In the genomic region with DNA sequence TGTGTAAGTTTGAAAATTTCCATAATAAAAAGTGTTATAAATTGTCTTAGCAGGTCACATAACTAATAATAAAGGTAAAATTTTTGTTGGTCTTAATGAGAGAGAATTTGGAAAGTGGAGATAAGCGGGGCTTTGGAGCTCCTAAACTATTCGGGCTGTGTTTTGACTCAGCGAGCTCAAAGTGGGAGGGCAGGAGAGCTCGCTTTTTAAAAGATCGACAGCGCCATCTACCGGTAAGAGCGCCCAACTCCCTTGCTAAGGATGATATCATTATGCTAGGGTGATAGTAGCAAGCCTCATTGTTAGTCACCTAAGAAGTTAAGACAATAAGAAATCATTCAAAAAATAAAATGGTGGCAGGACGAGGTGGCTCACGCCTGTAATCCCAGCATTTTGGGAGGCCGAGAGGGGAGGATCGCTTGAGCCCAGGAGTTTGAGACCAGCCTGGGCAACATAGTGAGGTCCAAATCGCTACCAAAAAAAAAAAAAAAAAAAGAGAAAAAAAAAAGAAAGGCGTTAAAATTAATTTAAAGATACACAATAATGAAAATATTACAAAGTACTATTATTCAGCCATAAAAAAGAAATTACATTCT, we compare ENCODE assay signal across 9 cellular contexts. TPM values are rescaled to one million over a fixed set of nuclear protein-coding genes. Genes with fewer than 3 reads are reported as not detected.
DNase-seq lines count a peak whose midpoint lies in the region; ATAC-seq, FAIRE-seq and TF ChIP-seq lines count a peak whose summit lies in the region.
"Had no signal": no experiment of that assay in that cellular context is flagged by ENCODE, and none has a peak within 500 bp of the region (broad histone marks: within the 10 kb centered on the region; RNA-seq: fewer than 3 reads in every experiment).

No MANE protein-coding gene starts in this region.

- H3K36me3 ChIP-seq in bronchial epithelial cell (ENCODE audit: control insufficient read depth, insufficient read depth, low read length), result no peaks in the 10 kb centered on the region

- no peak overlapping the region for H3K4me3 ChIP-seq in bronchial epithelial cell (ENCODE audit: low read depth, low read length)

- DNase-seq in COLO668 (lab: John Stamatoyannopoulos, UW; ENCODE audit: unreplicated experiment), result peak; percentile 68
- peak; percentile 79 for DNase-seq in HCEC 1CT
- peak; percentile 78 for DNase-seq in NCI-H226
- peak; percentile 76 to 92 (median 79) for DNase-seq in activated CD4-positive, CD25-positive, alpha-beta regulatory T cell (lab: John Stamatoyannopoulos, UW)
- peak; percentile 89 for DNase-seq in bronchial epithelial cell (ENCODE audit: low read depth)
- DNase-seq in kidney glomerular epithelial cell (lab: John Stamatoyannopoulos, UW), result peak; percentile 85
- DNase-seq in stimulated activated CD4-positive, alpha-beta T cell treated with anti-CD3 and anti-CD28 coated beads, Interleukin-2, amount 100 ng/mL, for 24 hours, result peak; percentile 94 to 96

- peak; percentile 65 for TF ChIP-seq CTCF in bronchial epithelial cell (IDR thresholded peaks at IDR 0.05; ENCODE audit: insufficient read depth, low read length, severe bottlenecking)

- H3K27me3 ChIP-seq in bronchial epithelial cell (ENCODE audit: control insufficient read depth, insufficient read depth, low read length), result no peaks in the 10 kb centered on the region

- no peak for FAIRE-seq in bronchial epithelial cell (lab: Jason Lieb, UNC)

- ATAC-seq in GM18519 (IDR thresholded peaks at IDR 0.05; ENCODE audit: low FRiP score, unreplicated experiment), result no peak

RNA-seq across cellular contexts. Expression of gene C6orf15, which starts 24.8 kb away (rescaled TPM):
- 0.13 TPM in 1 of 2 replicates, not detected in the other for total RNA-seq in bronchial epithelial cell
- total RNA-seq: T-helper 2 cell treated with Interferon-gamma antibody and Interleukin-4, amounts not matched to agents 100 ng/mL and 5 ng/mL, for 36 hours had no signal

RNA-seq across cellular contexts. Expression of gene PSORS1C1, which starts 27.0 kb away (rescaled TPM):
- total RNA-seq in bronchial epithelial cell, result 5.1 and 6.3 TPM in 2 replicates
- total RNA-seq: T-helper 2 cell treated with Interferon-gamma antibody and Interleukin-4, amounts not matched to agents 100 ng/mL and 5 ng/mL, for 36 hours had no signal

RNA-seq across cellular contexts. Expression of gene CDSN, which starts 32.7 kb away (rescaled TPM):
- total RNA-seq in bronchial epithelial cell, result not detected in 2 replicates
- total RNA-seq: T-helper 2 cell treated with Interferon-gamma antibody and Interleukin-4, amounts not matched to agents 100 ng/mL and 5 ng/mL, for 36 hours had no signal

RNA-seq across cellular contexts. Expression of gene PSORS1C2, which starts 51.3 kb away (rescaled TPM):
- not detected in 2 replicates for total RNA-seq in bronchial epithelial cell
- total RNA-seq: T-helper 2 cell treated with Interferon-gamma antibody and Interleukin-4, amounts not matched to agents 100 ng/mL and 5 ng/mL, for 36 hours had no signal
